In genomic region chr16:61936522-61936921, GRCh38 we compare ENCODE assay signal across 14 cellular contexts.
DNase-seq lines count a peak whose midpoint lies in the region; ATAC-seq and TF ChIP-seq lines count a peak whose summit lies in the region.
"Had no signal": no experiment of that assay in that cellular context is flagged by ENCODE, and none has a peak within 500 bp of the region (broad histone marks: within the 10 kb centered on the region; RNA-seq: fewer than 3 reads in every experiment).

No MANE protein-coding gene starts in this region.

- H3K27me3 Mint-ChIP-seq in chondrocyte (ENCODE audit: low read depth) (peaks cover 7% of the 10 kb centered on the region), nephron progenitor cell (ENCODE audit: low read depth, poor library complexity) (peaks cover 6% of the 10 kb centered on the region)
- H3K27me3 Mint-ChIP-seq: activated naive CD8-positive, alpha-beta T cell had no signal

- H3K27me3 ChIP-seq in DND-41 (ENCODE audit: insufficient read depth, low read length, poor library complexity) = no peaks in the 10 kb centered on the region
- no peaks in the 10 kb centered on the region for H3K27me3 ChIP-seq in MM.1S (replicated peaks; ENCODE audit: insufficient read depth, low read length)

- DNase-seq in DND-41 (no peak), NCI-H69 (lab: John Stamatoyannopoulos, UW) (peak; percentile 34), chondrocyte (ENCODE audit: low spot score) (no peak), nephron progenitor cell (peak; percentile 22), SIG-M5 (lab: John Stamatoyannopoulos, UW) (no peak), NCI-H2171 (lab: John Stamatoyannopoulos, UW) (no peak), MM.1S (no peak)
- DNase-seq in activated T-cell treated with anti-CD3 and anti-CD28 coated beads, Interleukin-2, amount 50 U/mL, for 48 hours = no peak
- DNase-seq: activated CD8-positive, alpha-beta memory T cell treated with anti-CD3 and anti-CD28 coated beads for 24 hours; cortex of kidney; NK-92 treated with Interleukin-12 subunit alpha and Interleukin-12 subunit beta, amount 100 ng/mL, for 24 hours; T1000 had no signal

- H3K9me2 ChIP-seq in MM.1S (replicated peaks; ENCODE audit: insufficient read depth, low read length) = no peaks in the 10 kb centered on the region; the same call in 1 of the 2 replicates

- H3K79me2 ChIP-seq in DND-41 (ENCODE audit: insufficient read depth, low read length) (no peaks in the 10 kb centered on the region), MM.1S (ENCODE audit: low read length) (no peaks in the 10 kb centered on the region)

- H3K4me3 ChIP-seq in DND-41 (ENCODE audit: low read depth in 1 of 2, low read length in 2 of 2) (no peak overlapping the region), MM.1S (ENCODE audit: low read length) (no peak overlapping the region)
- H3K4me3 ChIP-seq: prostate gland had no signal

- H3F3A ChIP-seq in MM.1S (ENCODE audit: insufficient read depth, low read length) = no peaks in the 10 kb centered on the region

- no peaks in the 10 kb centered on the region for H3K9me3 ChIP-seq in DND-41 (ENCODE audit: insufficient read depth, low read length, severe bottlenecking)
- H3K9me3 ChIP-seq in MM.1S (replicated peaks; ENCODE audit: insufficient read depth, low read length) = no peaks in the 10 kb centered on the region
- H3K9me3 ChIP-seq: prostate gland had no signal

- H3K36me3 ChIP-seq in DND-41 (ENCODE audit: insufficient read depth, low read length) (no peaks in the 10 kb centered on the region), MM.1S (replicated peaks; ENCODE audit: insufficient read depth, low read length) (no peaks in the 10 kb centered on the region)
- H3K36me3 ChIP-seq: prostate gland had no signal

- H3K4me1 Mint-ChIP-seq in chondrocyte (ENCODE audit: low read depth) (peaks cover 2% of the 10 kb centered on the region), nephron progenitor cell (no peaks in the 10 kb centered on the region)

- no peaks in the 10 kb centered on the region for H3K9me3 Mint-ChIP-seq in chondrocyte (ENCODE audit: low read depth)
- H3K9me3 Mint-ChIP-seq in nephron progenitor cell = no peaks in the 10 kb centered on the region

- H4K20me1 ChIP-seq in DND-41 (ENCODE audit: insufficient read depth, low read length) (no peaks in the 10 kb centered on the region), MM.1S (ENCODE audit: insufficient read depth, low read length) (no peaks in the 10 kb centered on the region)

- H3K4me2 ChIP-seq in DND-41 (ENCODE audit: insufficient read depth, low read length) (no peak overlapping the region), MM.1S (ENCODE audit: low read depth, low read length) (no peak overlapping the region)

- no peak for ATAC-seq in DND-41 (ENCODE audit: insufficient read depth, low read depth)

- no peak overlapping the region for H3K4me3 Mint-ChIP-seq in chondrocyte (ENCODE audit: unreplicated experiment)
- H3K4me3 Mint-ChIP-seq in nephron progenitor cell = no peak overlapping the region
- H3K4me3 Mint-ChIP-seq: activated naive CD8-positive, alpha-beta T cell had no signal

- H3K4me1 ChIP-seq in DND-41 (ENCODE audit: insufficient read depth, low read length) (no peaks in the 10 kb centered on the region), MM.1S (ENCODE audit: low read length) (no peaks in the 10 kb centered on the region)
- H3K4me1 ChIP-seq: prostate gland had no signal

- no peak overlapping the region for H3K27ac ChIP-seq in DND-41 (ENCODE audit: low read length)
- H3K27ac ChIP-seq in MM.1S (ENCODE audit: low read length) = no peak overlapping the region
- H3K27ac ChIP-seq: prostate gland had no signal

- H2AFZ ChIP-seq in DND-41 (ENCODE audit: low read depth, low read length) (no peak overlapping the region), MM.1S (ENCODE audit: low read length) (no peak overlapping the region)

- peak; percentile 19 for TF ChIP-seq CTCF in DND-41 (IDR thresholded peaks at IDR 0.05; ENCODE audit: borderline replicate concordance, extremely low read depth, low read length, poor library complexity, severe bottlenecking)
- TF ChIP-seq CTCF in chondrocyte (IDR thresholded peaks at IDR 0.05) = peak; percentile 68
- TF ChIP-seq CTCF in nephron progenitor cell (IDR thresholded peaks at IDR 0.05) = peak; percentile 71
- no peak for TF ChIP-seq CTCF in MM.1S (IDR thresholded peaks at IDR 0.05; ENCODE audit: low read length)

- H3K36me3 Mint-ChIP-seq in chondrocyte (ENCODE audit: low read depth) (no peaks in the 10 kb centered on the region), nephron progenitor cell (ENCODE audit: low read depth) (no peaks in the 10 kb centered on the region)
- H3K36me3 Mint-ChIP-seq: activated naive CD8-positive, alpha-beta T cell had no signal

- H3K9ac ChIP-seq in DND-41 (ENCODE audit: low read depth, low read length) (no peak overlapping the region), MM.1S (ENCODE audit: low read length) (no peak overlapping the region)

- no peak overlapping the region for H3K27ac Mint-ChIP-seq in chondrocyte (ENCODE audit: unreplicated experiment)
- H3K27ac Mint-ChIP-seq in nephron progenitor cell = no peak overlapping the region
- H3K27ac Mint-ChIP-seq: activated naive CD8-positive, alpha-beta T cell had no signal

Comparison
In these comparisons a context has a peak if more than half of its experiments do, and no peak if none do; other contexts are left out.
1. DNase-seq: peak in NCI-H69 (single experiment) and nephron progenitor cell (single experiment); none in DND-41 (single experiment), chondrocyte (single experiment), SIG-M5 (single experiment), activated T-cell treated with anti-CD3 and anti-CD28 coated beads, Interleukin-2, amount 50 U/mL, for 48 hours (0 of 2), NCI-H2171 (single experiment) and MM.1S (single experiment).